In the genomic region with DNA sequence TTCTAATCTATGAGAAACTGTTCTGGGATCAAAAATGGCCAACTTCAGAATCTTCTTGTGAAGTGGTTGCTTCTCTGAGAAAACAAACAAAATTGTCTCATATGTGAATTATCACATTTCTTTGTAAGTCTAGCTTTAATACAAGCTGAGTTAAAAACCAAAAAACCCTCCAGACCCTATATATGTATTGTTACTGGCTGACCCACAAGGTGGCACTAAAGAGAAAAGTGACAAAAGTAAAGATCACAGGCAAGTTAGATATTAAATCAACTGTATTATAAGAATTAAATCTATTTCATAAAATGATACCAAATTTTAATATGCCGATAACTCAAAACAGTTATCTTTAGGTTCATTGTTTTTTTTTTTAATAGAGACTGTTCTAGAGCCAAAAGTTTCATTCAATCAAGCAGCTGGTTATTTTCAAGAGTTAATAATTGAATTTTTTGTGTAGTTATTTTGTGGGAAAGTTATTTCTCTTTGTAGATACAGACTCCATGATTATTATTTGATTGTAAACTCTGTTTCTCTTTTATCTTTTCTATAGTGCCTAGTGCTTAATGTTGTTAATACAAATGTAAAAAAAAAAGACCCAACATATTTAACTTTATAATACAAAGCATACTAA, we compare ENCODE assay signal across 1 cellular context.
TF ChIP-seq lines count a peak whose summit lies in the region.

No MANE protein-coding gene starts in this region.

TF ChIP-seq in neural cell, 6 proteins besides CTCF, POLR2A, EP300 and RAD21 (continued from another document):
- TF ChIP-seq, protein P1, sequence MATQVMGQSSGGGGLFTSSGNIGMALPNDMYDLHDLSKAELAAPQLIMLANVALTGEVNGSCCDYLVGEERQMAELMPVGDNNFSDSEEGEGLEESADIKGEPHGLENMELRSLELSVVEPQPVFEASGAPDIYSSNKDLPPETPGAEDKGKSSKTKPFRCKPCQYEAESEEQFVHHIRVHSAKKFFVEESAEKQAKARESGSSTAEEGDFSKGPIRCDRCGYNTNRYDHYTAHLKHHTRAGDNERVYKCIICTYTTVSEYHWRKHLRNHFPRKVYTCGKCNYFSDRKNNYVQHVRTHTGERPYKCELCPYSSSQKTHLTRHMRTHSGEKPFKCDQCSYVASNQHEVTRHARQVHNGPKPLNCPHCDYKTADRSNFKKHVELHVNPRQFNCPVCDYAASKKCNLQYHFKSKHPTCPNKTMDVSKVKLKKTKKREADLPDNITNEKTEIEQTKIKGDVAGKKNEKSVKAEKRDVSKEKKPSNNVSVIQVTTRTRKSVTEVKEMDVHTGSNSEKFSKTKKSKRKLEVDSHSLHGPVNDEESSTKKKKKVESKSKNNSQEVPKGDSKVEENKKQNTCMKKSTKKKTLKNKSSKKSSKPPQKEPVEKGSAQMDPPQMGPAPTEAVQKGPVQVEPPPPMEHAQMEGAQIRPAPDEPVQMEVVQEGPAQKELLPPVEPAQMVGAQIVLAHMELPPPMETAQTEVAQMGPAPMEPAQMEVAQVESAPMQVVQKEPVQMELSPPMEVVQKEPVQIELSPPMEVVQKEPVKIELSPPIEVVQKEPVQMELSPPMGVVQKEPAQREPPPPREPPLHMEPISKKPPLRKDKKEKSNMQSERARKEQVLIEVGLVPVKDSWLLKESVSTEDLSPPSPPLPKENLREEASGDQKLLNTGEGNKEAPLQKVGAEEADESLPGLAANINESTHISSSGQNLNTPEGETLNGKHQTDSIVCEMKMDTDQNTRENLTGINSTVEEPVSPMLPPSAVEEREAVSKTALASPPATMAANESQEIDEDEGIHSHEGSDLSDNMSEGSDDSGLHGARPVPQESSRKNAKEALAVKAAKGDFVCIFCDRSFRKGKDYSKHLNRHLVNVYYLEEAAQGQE (IDR thresholded peaks at IDR 0.05; ENCODE audit: borderline replicate concordance) = no peak
